Comparison of ENCODE assay signal across 14 cellular contexts in genomic region chr3:114496874-114497273, GRCh38.
A peak's percentile ranks its signal among the peaks of the same experiment; 100 is the strongest.
DNase-seq lines count a peak whose midpoint lies in the region; TF ChIP-seq lines count a peak whose summit lies in the region.
"Had no signal": no experiment of that assay in that cellular context is flagged by ENCODE, and none has a peak within 500 bp of the region (broad histone marks: within the 10 kb centered on the region; RNA-seq: fewer than 3 reads in every experiment).

No MANE protein-coding gene starts in this region.

- no peaks in the 10 kb centered on the region for H3K79me1 ChIP-seq in trophoblast cell (ENCODE audit: low read length)

- H3K9me3 ChIP-seq in Caco-2 (no peaks in the 10 kb centered on the region), trophoblast cell (ENCODE audit: insufficient read depth, low read depth, low read length) (no peaks in the 10 kb centered on the region), MG63 (no peaks in the 10 kb centered on the region)

- TF ChIP-seq EP300 in Ishikawa (IDR thresholded peaks at IDR 0.05; ENCODE audit: borderline replicate concordance), result no peak

- H3K36me3 ChIP-seq in Caco-2 (ENCODE audit: control insufficient read depth, insufficient read depth, low read length) (no peaks in the 10 kb centered on the region), trophoblast cell (ENCODE audit: control insufficient read depth in 1 of 2, insufficient read depth in 2 of 2, low read length in 2 of 2) (no peaks in the 10 kb centered on the region), MG63 (no peaks in the 10 kb centered on the region)

- H3K27me3 Mint-ChIP-seq in Caco-2 (ENCODE audit: insufficient read depth, unreplicated experiment), result no peaks in the 10 kb centered on the region
- H3K27me3 Mint-ChIP-seq: CD4-positive, alpha-beta T cell had no signal

- intact Hi-C loops in Caco-2 (cut with micrococcal nuclease; ENCODE audit: unreplicated experiment), result loop anchor here (1.0 to 5.0 kb wide), 3 partner anchors 25 to 125 kb away; no protein-coding TSS in a partner anchor

- H3K4me3 ChIP-seq in Caco-2 (ENCODE audit: low read depth, low read length), result no peak overlapping the region
- no peak overlapping the region for H3K4me3 ChIP-seq in fibroblast of mammary gland (ENCODE audit: control insufficient read depth, low read depth, low read length)
- no peak overlapping the region for H3K4me3 ChIP-seq in trophoblast cell (ENCODE audit: low read depth, low read length)
- no peak overlapping the region for H3K4me3 ChIP-seq in MG63

- no peak overlapping the region for H3K9ac ChIP-seq in trophoblast cell (ENCODE audit: low read length)

- no CpG with 5 or more reads among the region's 2 CpGs for WGBS in trophoblast cell (ENCODE audit: extremely low coverage, insufficient coverage, insufficient read length)

- peaks cover 4% of the 10 kb centered on the region for H3K36me3 Mint-ChIP-seq in Caco-2 (ENCODE audit: insufficient read depth, unreplicated experiment)
- H3K36me3 Mint-ChIP-seq: mesothelial cell of epicardium had no signal

- H4K91ac ChIP-seq in trophoblast cell (ENCODE audit: low read depth, low read length), result no peak overlapping the region

- H4K8ac ChIP-seq in trophoblast cell (ENCODE audit: low read depth, low read length), result no peak overlapping the region

- H3K4me3 Mint-ChIP-seq in Caco-2 (ENCODE audit: unreplicated experiment), result peak overlapping the region; percentile 33
- H3K4me3 Mint-ChIP-seq: CD4-positive, alpha-beta T cell; mesothelial cell of epicardium; T-cell had no signal

- no peak overlapping the region for H4K12ac ChIP-seq in trophoblast cell (ENCODE audit: low read depth, low read length)

- no peak overlapping the region for H3K4ac ChIP-seq in trophoblast cell (ENCODE audit: low read depth, low read length)

- H3K23ac ChIP-seq in trophoblast cell (ENCODE audit: low read length), result no peak overlapping the region

- no peak overlapping the region for H3K27ac ChIP-seq in trophoblast cell (ENCODE audit: low read depth, low read length)
- H3K27ac ChIP-seq: foreskin keratinocyte had no signal

- H3K27ac Mint-ChIP-seq in Caco-2 (ENCODE audit: unreplicated experiment), result peak overlapping the region; percentile 69
- H3K27ac Mint-ChIP-seq: CD4-positive, alpha-beta T cell; mesothelial cell of epicardium; T-cell had no signal

- TF ChIP-seq CTCF in Caco-2 (IDR thresholded peaks at IDR 0.05; ENCODE audit: insufficient read depth in 1 of 2, low read depth in 1 of 2, low read length in 1 of 2, severe bottlenecking in 1 of 2, unreplicated experiment in 1 of 2), result peak in 1 of 2 experiments; percentile 46
- peak; percentile 24 for TF ChIP-seq CTCF in fibroblast of mammary gland (conservative IDR thresholded peaks at IDR 0.05; ENCODE audit: control insufficient read depth, insufficient read depth, low read depth, low read length)

- BruUV-seq in Caco-2 (replicated peaks; lab: Mats Ljungman, UMichigan), result no TSS peak

- no peak overlapping the region for H3K4me2 ChIP-seq in trophoblast cell (ENCODE audit: low read length)

- no peak overlapping the region for H2AK5ac ChIP-seq in trophoblast cell (ENCODE audit: low read length)

- no peak overlapping the region for H2BK120ac ChIP-seq in trophoblast cell (ENCODE audit: insufficient read depth, low read length, poor library complexity)

- H3K27me3 ChIP-seq in Caco-2 (replicated peaks; ENCODE audit: control insufficient read depth, insufficient read depth, low read length), result no peaks in the 10 kb centered on the region
- H3K27me3 ChIP-seq in trophoblast cell (ENCODE audit: insufficient read depth, low read length), result no peaks in the 10 kb centered on the region
- no peaks in the 10 kb centered on the region for H3K27me3 ChIP-seq in MG63
- H3K27me3 ChIP-seq: foreskin keratinocyte had no signal

- H2BK12ac ChIP-seq in trophoblast cell (ENCODE audit: low read length), result no peak overlapping the region

- H3K4me1 ChIP-seq in Caco-2, result peaks cover 46% of the 10 kb centered on the region
- H3K4me1 ChIP-seq in trophoblast cell (ENCODE audit: control insufficient read depth in 1 of 2, insufficient read depth in 2 of 2, low read length in 2 of 2), result peaks cover 0 to 4% of the 10 kb centered on the region in 2 experiments

- H3K14ac ChIP-seq in trophoblast cell (ENCODE audit: low read length), result no peak overlapping the region

- CTCF ChIA-PET in Caco-2 (lab: Charles Lee), result interaction anchor here (0.6 to 0.9 kb wide), 2 partner anchors 79 to 87 kb away, joined by 3 to 6 read pairs; no protein-coding TSS in a partner anchor

- H2AFZ ChIP-seq in trophoblast cell (ENCODE audit: insufficient read depth, low read length, poor library complexity), result no peak overlapping the region

- H3K79me2 ChIP-seq in trophoblast cell (ENCODE audit: control insufficient read depth, insufficient read depth, low read length, poor library complexity), result no peaks in the 10 kb centered on the region

- DNase-seq in Caco-2, result peak; percentile 73 to 79
- peak; percentile 86 for DNase-seq in fibroblast of mammary gland (ENCODE audit: low read depth)
- DNase-seq in trophoblast cell, result peak; percentile 83 to 96
- DNase-seq in COLO668 (lab: John Stamatoyannopoulos, UW; ENCODE audit: unreplicated experiment), result no peak
- no peak for DNase-seq in T-helper 2 cell
- no peak for DNase-seq in MG63
- DNase-seq in DMS79 treated with DMSO at 0.1 percent for 48 hours (lab: John Stamatoyannopoulos, UW), result no peak
- DNase-seq: CD4-positive, alpha-beta T cell; NCI-H1436 treated with DMSO at 0.1 percent for 48 hours; NK-92 treated with Interleukin-12 subunit alpha and Interleukin-12 subunit beta, amount 100 ng/mL, for 24 hours; T-cell had no signal

- peaks cover 35% of the 10 kb centered on the region for H3K4me1 Mint-ChIP-seq in Caco-2 (ENCODE audit: low read depth, unreplicated experiment)

- POLR2A ChIA-PET in Caco-2 (lab: Charles Lee), result no interaction called here

- H3K9me3 Mint-ChIP-seq in Caco-2 (ENCODE audit: unreplicated experiment), result no peaks in the 10 kb centered on the region
- H3K9me3 Mint-ChIP-seq: CD4-positive, alpha-beta T cell; mesothelial cell of epicardium; T-cell had no signal

- TF ChIP-seq RAD21 in Ishikawa (IDR thresholded peaks at IDR 0.05; ENCODE audit: low read depth), result no peak

- no peak overlapping the region for H2BK5ac ChIP-seq in trophoblast cell (ENCODE audit: low read depth, low read length, poor library complexity)

- no peak overlapping the region for H3K18ac ChIP-seq in trophoblast cell (ENCODE audit: low read length)

TF ChIP-seq in Ishikawa, 13 proteins besides CTCF, POLR2A, EP300 and RAD21:
- peak; percentile 85 for TF ChIP-seq CEBPB (IDR thresholded peaks at IDR 0.05)
- no peak for TF ChIP-seq ZBTB7A (IDR thresholded peaks at IDR 0.05; ENCODE audit: low read depth)
- TF ChIP-seq CREB1 (IDR thresholded peaks at IDR 0.05; ENCODE audit: low read depth), result no peak
- no peak for TF ChIP-seq USF1 (IDR thresholded peaks at IDR 0.05)
- no peak for TF ChIP-seq TCF12 (IDR thresholded peaks at IDR 0.05; ENCODE audit: low read depth)

Comparison
In these comparisons a context has a peak if more than half of its experiments do, and no peak if none do; other contexts are left out.
1. DNase-seq: peak in Caco-2 (2 of 2), fibroblast of mammary gland (single experiment) and trophoblast cell (2 of 2); none in COLO668 (single experiment), T-helper 2 cell (0 of 5), MG63 (single experiment) and DMS79 treated with DMSO at 0.1 percent for 48 hours (single experiment).